Comparison of ENCODE assay signal across 20 cellular contexts in the genomic region with DNA sequence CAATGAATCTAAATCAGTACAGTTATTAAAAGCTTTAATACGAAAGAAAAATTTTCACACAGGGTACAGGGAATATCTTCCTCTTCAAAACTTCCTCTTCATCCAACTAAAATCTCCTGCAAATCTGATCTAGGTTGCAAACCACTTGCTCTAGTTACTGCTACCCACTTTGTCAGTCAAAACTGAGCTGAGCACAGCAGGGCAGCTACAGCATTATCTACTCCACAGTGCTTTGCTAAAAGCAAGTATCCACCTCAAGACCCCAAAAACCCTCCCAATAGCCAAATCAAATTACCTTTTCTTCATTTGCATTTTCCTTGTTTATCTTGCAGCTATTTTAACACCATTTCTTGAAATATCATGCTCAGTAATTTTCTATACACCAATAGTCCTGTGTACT.
"Had no signal": no experiment of that assay in that cellular context is flagged by ENCODE, and none has a peak within 500 bp of the region (broad histone marks: within the 10 kb centered on the region; RNA-seq: fewer than 3 reads in every experiment).

No MANE protein-coding gene starts in this region.

- H3K27me3 ChIP-seq: dorsolateral prefrontal cortex, gastroesophageal sphincter, heart right ventricle, pancreas, tibial artery had no signal

- H3K27me3 Mint-ChIP-seq: activated CD8-positive, alpha-beta memory T cell treated with anti-CD3 and anti-CD28 coated beads, Interleukin-2, amount 10 ng/mL, durations not matched to agents 7 days and 5 days had no signal

- H3K36me3 ChIP-seq: gastroesophageal sphincter, lower lobe of right lung, pancreas, tibial artery had no signal

- ATAC-seq: activated CD8-positive, alpha-beta memory T cell treated with anti-CD3 and anti-CD28 coated beads, Interleukin-2, amount 10 ng/mL, durations not matched to agents 7 days and 5 days; gastroesophageal sphincter; heart right ventricle; left colon; lower lobe of right lung; pancreas had no signal

- H3K4me3 ChIP-seq: dorsolateral prefrontal cortex, gastroesophageal sphincter, heart right ventricle, lower lobe of right lung, pancreas, tibial artery had no signal

- H3K9me3 Mint-ChIP-seq: activated naive CD4-positive, alpha-beta T cell treated with anti-CD3 and anti-CD28 coated beads for 36 hours had no signal

- H3K27ac ChIP-seq: dorsolateral prefrontal cortex, gastroesophageal sphincter, heart right ventricle, lower lobe of right lung, pancreas, tibial artery had no signal

- H3K4me3 Mint-ChIP-seq: activated CD8-positive, alpha-beta memory T cell treated with anti-CD3 and anti-CD28 coated beads, Interleukin-2, amount 10 ng/mL, durations not matched to agents 7 days and 5 days; activated naive CD4-positive, alpha-beta T cell treated with anti-CD3 and anti-CD28 coated beads for 36 hours had no signal

- FAIRE-seq: astrocyte, bronchial epithelial cell, islet of Langerhans, pancreas, urothelium cell line had no signal

- DNase-seq: activated CD4-positive, alpha-beta T cell treated with anti-CD3 and anti-CD28 coated beads, Interleukin-2, amount 50 U/mL, for 48 hours; activated CD4-positive, CD25-positive, alpha-beta regulatory T cell treated with anti-CD3 and anti-CD28 coated beads, Interleukin-2, amount 50 U/mL, for 72 hours; activated CD8-positive, alpha-beta memory T cell treated with anti-CD3 and anti-CD28 coated beads, Interleukin-2, amount 10 ng/mL, durations not matched to agents 7 days and 5 days; activated naive CD4-positive, alpha-beta T cell treated with anti-CD3 and anti-CD28 coated beads for 36 hours; activated T-cell treated with anti-CD3 and anti-CD28 coated beads, Interleukin-2, amount 50 U/mL, for 1 hour; dorsolateral prefrontal cortex; erythroblast; heart right ventricle; left colon; lower lobe of right lung; midbrain; pancreas; stimulated activated CD4-positive, alpha-beta T cell treated with anti-CD3 and anti-CD28 coated beads, Interleukin-1b, Interleukin-23, amount 100 ng/mL, for 48 hours; tibial artery had no signal

- H3K9me3 ChIP-seq: gastroesophageal sphincter, heart right ventricle, lower lobe of right lung, pancreas, tibial artery had no signal

- H3K27ac Mint-ChIP-seq: activated CD8-positive, alpha-beta memory T cell treated with anti-CD3 and anti-CD28 coated beads, Interleukin-2, amount 10 ng/mL, durations not matched to agents 7 days and 5 days; activated naive CD4-positive, alpha-beta T cell treated with anti-CD3 and anti-CD28 coated beads for 36 hours; activated T-helper 2 cell treated with anti-CD3 and anti-CD28 coated beads, Interferon-gamma antibody, Interleukin-2, Interleukin-4, amounts not matched to agents 10 μg/mL and 5 μg/mL and 100 μg/mL, durations not matched to agents 14 hours and 24 hours and 36 hours had no signal
